In genomic region chr9:123861086-123861707, GRCh38 we compare ENCODE assay signal across 22 cellular contexts.
DNase-seq lines count a peak whose midpoint lies in the region; ATAC-seq and TF ChIP-seq lines count a peak whose summit lies in the region.
"Had no signal": no experiment of that assay in that cellular context is flagged by ENCODE, and none has a peak within 500 bp of the region (broad histone marks: within the 10 kb centered on the region; RNA-seq: fewer than 3 reads in every experiment).

No MANE protein-coding gene starts in this region.

- no peaks in the 10 kb centered on the region for H3K9me3 Mint-ChIP-seq in osteocyte (ENCODE audit: unreplicated experiment)
- H3K9me3 Mint-ChIP-seq: activated B cell treated with CpG ODN at 0.5 μM for 24 hours had no signal

- H3K4me3 ChIP-seq in NB4 (ENCODE audit: low read depth, low read length) (no peak overlapping the region), dorsolateral prefrontal cortex (peak overlapping the region in 4 of 59 donors; percentile 8 to 40 (median 12)), mesodermal cell (ENCODE audit: extremely low read depth, insufficient read depth, low read length, poor library complexity, severe bottlenecking) (no peak overlapping the region)
- H3K4me3 ChIP-seq: MG63, smooth muscle cell, tibial artery had no signal

- peaks cover 16% of the 10 kb centered on the region for H3K4me1 ChIP-seq in mesodermal cell (ENCODE audit: control insufficient read depth, insufficient read depth, low read length, poor library complexity, severe bottlenecking)

- intact Hi-C loops in dorsolateral prefrontal cortex (cut with DNase I), result loop anchor here in 1 of 2 donors (5.0 to 10.0 kb wide), 2 partner anchors 66 to 116 kb away; no protein-coding TSS in a partner anchor

- peak; percentile 38 for DNase-seq in NB4 (ENCODE audit: low read depth)
- no peak for DNase-seq in dorsolateral prefrontal cortex
- DNase-seq in stimulated activated CD4-positive, alpha-beta T cell treated with anti-CD3 and anti-CD28 coated beads, Interleukin-4, amount 100 ng/mL, for 4 hours, result no peak
- no peak for DNase-seq in osteocyte (ENCODE audit: extremely low spot score, unreplicated experiment)
- DNase-seq in activated T-cell treated with anti-CD3 and anti-CD28 coated beads, Interleukin-2, amount 50 U/mL, for 1 hour, result no peak
- DNase-seq: activated B cell treated with CpG ODN at 0.5 μM for 24 hours; activated CD4-positive, alpha-beta T cell treated with anti-CD3 and anti-CD28 coated beads, Interleukin-2, amount 50 U/mL, for 48 hours; activated effector memory CD4-positive, alpha-beta T cell treated with Interleukin-2 at 50 U/mL for 16 hours; brain microvascular endothelial cell; CD8-positive, alpha-beta memory T cell; cortex of kidney; GDM1; MG63; NCI-H1436 treated with DMSO at 0.1 percent for 48 hours; NCI-H2171; RPMI8226; stimulated activated CD4-positive, alpha-beta T cell treated with anti-CD3 and anti-CD28 coated beads, Interleukin-2, amount 100 ng/mL, for 48 hours; stimulated activated naive CD4-positive, alpha-beta T cell treated with Interleukin-2 at 50 U/mL for 16 hours; tibial artery had no signal

- WGBS in mesodermal cell (ENCODE audit: insufficient coverage in 2 of 2), 2 experiments, result 0 to 30% methylated on average over 1 to 2 of the region's 2 CpGs

- peak overlapping the region in 49 of 59 donors; percentile 1 to 80 (median 53) for H3K27ac ChIP-seq in dorsolateral prefrontal cortex
- H3K27ac ChIP-seq in mesodermal cell (ENCODE audit: low read depth, low read length, severe bottlenecking), result peak overlapping the region; percentile 10
- H3K27ac ChIP-seq: brain microvascular endothelial cell, tibial artery had no signal

- H3K36me3 Mint-ChIP-seq in osteocyte (ENCODE audit: unreplicated experiment), result peaks cover 4% of the 10 kb centered on the region

- H3K27me3 Mint-ChIP-seq in osteocyte (ENCODE audit: unreplicated experiment), result no peaks in the 10 kb centered on the region
- H3K27me3 Mint-ChIP-seq: activated B cell treated with CpG ODN at 0.5 μM for 24 hours; CD8-positive, alpha-beta memory T cell had no signal

- H3K36me3 ChIP-seq in mesodermal cell (ENCODE audit: control insufficient read depth, insufficient read depth, low read length), result no peaks in the 10 kb centered on the region
- H3K36me3 ChIP-seq: brain microvascular endothelial cell, MG63, tibial artery had no signal

- H3K9me3 ChIP-seq in mesodermal cell (ENCODE audit: control insufficient read depth, low read length), result no peaks in the 10 kb centered on the region
- H3K9me3 ChIP-seq: MG63, tibial artery had no signal

- TF ChIP-seq CTCF in NB4 (IDR thresholded peaks at IDR 0.05; ENCODE audit: low read depth, low read length), result no peak
- TF ChIP-seq CTCF in dorsolateral prefrontal cortex (IDR thresholded peaks at IDR 0.05 in 54 of 56, conservative IDR thresholded peaks at IDR 0.05 in 2 of 56; ENCODE audit: low read depth in 1 of 56, partially characterized antibody in 56 of 56), result no peak
- no peak for TF ChIP-seq CTCF in osteocyte (IDR thresholded peaks at IDR 0.05)

- no peak overlapping the region for H3K27ac Mint-ChIP-seq in osteocyte (ENCODE audit: unreplicated experiment)
- H3K27ac Mint-ChIP-seq: activated B cell treated with CpG ODN at 0.5 μM for 24 hours had no signal

- no peak for TF ChIP-seq POLR2A in NB4 (IDR thresholded peaks at IDR 0.05; ENCODE audit: extremely low read depth, insufficient read length)

- no peak overlapping the region for H3K4me3 Mint-ChIP-seq in osteocyte (ENCODE audit: unreplicated experiment)
- H3K4me3 Mint-ChIP-seq: activated B cell treated with CpG ODN at 0.5 μM for 24 hours; CD8-positive, alpha-beta memory T cell had no signal

- peaks cover 32% of the 10 kb centered on the region for H3K4me1 Mint-ChIP-seq in osteocyte (ENCODE audit: unreplicated experiment)

- H3K27me3 ChIP-seq in dorsolateral prefrontal cortex, result no peaks in the 10 kb centered on the region
- H3K27me3 ChIP-seq: brain microvascular endothelial cell, MG63, tibial artery had no signal

- no peak for ATAC-seq in GM21723 (IDR thresholded peaks at IDR 0.05; ENCODE audit: unreplicated experiment)
